ENCODE assay signal across 8 cellular contexts in genomic region chr7:54788664-54789063, GRCh38. TPM values are rescaled to one million over a fixed set of nuclear protein-coding genes. Genes with fewer than 3 reads are reported as not detected.
A peak's percentile ranks its signal among the peaks of the same experiment; 100 is the strongest.
DNase-seq lines count a peak whose midpoint lies in the region; ATAC-seq and TF ChIP-seq lines count a peak whose summit lies in the region.

No MANE protein-coding gene starts in this region.

- peak; percentile 86 to 88 for TF ChIP-seq CTCF in brain (conservative IDR thresholded peaks at IDR 0.05)

- H3K27ac Mint-ChIP-seq in brain: peak overlapping the region in 3 of 5 experiments; percentile 3 to 46 (median 15)
- H3K27ac Mint-ChIP-seq in immature natural killer cell: no peak overlapping the region

- H3K36me3 Mint-ChIP-seq in brain (no peaks in the 10 kb centered on the region), immature natural killer cell (no peaks in the 10 kb centered on the region)

- peak; percentile 86 for DNase-seq in Caki2 (ENCODE audit: low read depth)
- DNase-seq in NOMO-1 (lab: John Stamatoyannopoulos, UW; ENCODE audit: unreplicated experiment in 2 of 2): peak; percentile 41 to 55
- peak; percentile 91 for DNase-seq in islet precursor cell
- peak; percentile 10 to 22 for DNase-seq in stimulated activated CD4-positive, alpha-beta T cell treated with anti-CD3 and anti-CD28 coated beads, Interleukin-2, amount 100 ng/mL, for 24 hours
- DNase-seq in immature natural killer cell: no peak

- peak; percentile 78 for ATAC-seq in GM18873 (IDR thresholded peaks at IDR 0.05; ENCODE audit: low FRiP score, unreplicated experiment)
- peak; percentile 97 for ATAC-seq in HG03469 (IDR thresholded peaks at IDR 0.05; ENCODE audit: unreplicated experiment)

- H3K27me3 Mint-ChIP-seq in brain: peaks cover 5% of the 10 kb centered on the region
- peaks cover 0 to 6% (median 5%) of the 10 kb centered on the region in 3 donors for H3K27me3 Mint-ChIP-seq in immature natural killer cell (ENCODE audit: low read depth in 3 of 3)

- H3K4me1 Mint-ChIP-seq in brain: peaks cover 17% of the 10 kb centered on the region
- peaks cover 5 to 12% of the 10 kb centered on the region in 2 donors for H3K4me1 Mint-ChIP-seq in immature natural killer cell

- H3K9me3 Mint-ChIP-seq in brain (peaks cover 0 to 5% (median 0%) of the 10 kb centered on the region in 5 experiments), immature natural killer cell (peaks cover 0 to 4% (median 0%) of the 10 kb centered on the region in 6 donors)

- in situ Hi-C loops in Caki2 (cut with HindIII; ENCODE audit: low pct_unique_long_range_greater_than_20kb, low sequenced_read_pairs): no loop called here

- H3K4me3 Mint-ChIP-seq in brain (peak overlapping the region in 3 of 5 experiments; percentile 4 to 29 (median 16)), immature natural killer cell (peak overlapping the region in 1 of 5 donors; percentile 39)

RNA-seq across cellular contexts. Expression of gene SEC61G, which starts 29.7 kb away (rescaled TPM):
- 719 and 728 TPM in 2 replicates for total RNA-seq in Caki2 (2014; rRNA removed; shearing (Covaris generic); ENCODE audit: low replicate concordance)
- 152 TPM for polyA plus RNA-seq in brain (ENCODE audit: insufficient read depth, low read depth, low replicate concordance)
- polyA plus RNA-seq in immature natural killer cell: 100 to 1,000 TPM; 259 to 302 (median 283) TPM

Comparison
In these comparisons a context has a peak if more than half of its experiments do, and no peak if none do; other contexts are left out.
1. DNase-seq: peak in Caki2 (single experiment), NOMO-1 (2 of 2), islet precursor cell (single experiment) and stimulated activated CD4-positive, alpha-beta T cell treated with anti-CD3 and anti-CD28 coated beads, Interleukin-2, amount 100 ng/mL, for 24 hours (2 of 2); none in immature natural killer cell (0 of 3).
2. H3K27ac Mint-ChIP-seq: peak in brain (3 of 5); none in immature natural killer cell (0 of 6).